8 cellular contexts compared by ENCODE assay signal in the genomic region with DNA sequence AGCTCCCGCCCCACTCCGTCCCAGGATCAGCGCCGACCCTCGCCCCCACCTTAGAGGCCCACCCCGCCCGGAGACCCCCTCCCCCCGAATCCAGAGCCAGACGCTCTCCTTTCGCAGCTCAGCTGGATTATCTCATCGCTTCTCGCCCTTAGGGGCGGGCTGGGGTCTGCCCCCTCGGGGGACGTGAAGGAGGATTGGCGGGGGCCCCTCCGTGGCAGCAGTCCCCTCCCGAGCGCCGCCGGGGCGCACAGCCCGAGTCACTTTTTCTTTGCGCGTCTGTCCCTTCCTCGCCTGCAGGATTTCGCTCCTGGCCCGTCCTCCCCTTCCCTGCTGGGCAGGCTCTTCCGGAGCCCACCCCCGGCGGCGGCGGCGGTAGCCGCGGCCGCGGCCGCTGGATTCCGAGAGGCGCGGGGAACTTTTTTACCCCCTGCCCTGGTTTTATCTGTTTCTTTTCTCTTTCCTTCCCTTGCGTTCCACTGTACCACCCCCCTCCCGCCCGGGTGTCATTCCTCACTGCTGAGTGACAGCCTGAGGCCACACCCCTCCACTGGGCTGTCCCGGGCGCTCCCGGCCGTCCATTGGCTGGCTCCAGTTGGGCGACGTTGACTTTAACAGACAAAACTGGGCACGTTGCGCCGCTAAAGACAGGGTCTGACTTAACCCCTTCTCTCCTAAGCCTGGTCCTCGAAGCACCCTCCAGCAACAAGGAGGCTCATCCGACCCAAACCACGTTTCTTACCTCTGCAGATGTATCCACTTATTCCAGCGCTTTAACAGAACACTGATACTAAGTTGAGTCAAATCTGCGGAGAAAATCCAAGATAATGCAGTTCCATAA. TPM values are rescaled to one million over a fixed set of nuclear protein-coding genes. Genes with fewer than 3 reads are reported as not detected.
DNase-seq lines count a peak whose midpoint lies in the region; ATAC-seq and TF ChIP-seq lines count a peak whose summit lies in the region.

No MANE protein-coding gene starts in this region.

- H3K4me3 ChIP-seq in adipocyte (ENCODE audit: low read length) (peak overlapping the region; percentile 86), left ventricle myocardium inferior (peak overlapping the region; percentile 72)

- H3K27me3 ChIP-seq in adipocyte (replicated peaks; ENCODE audit: control insufficient read depth, insufficient read depth, low read length) = peaks cover 71% of the 10 kb centered on the region
- H3K27me3 ChIP-seq in left ventricle myocardium inferior (ENCODE audit: low read depth) = peaks cover 100% of the 10 kb centered on the region

- ATAC-seq in GM19463 (IDR thresholded peaks at IDR 0.05; ENCODE audit: unreplicated experiment) = peak; percentile 49
- ATAC-seq in HG03565 (IDR thresholded peaks at IDR 0.05; ENCODE audit: unreplicated experiment) = peak; percentile 36

- intact Hi-C loops in left ventricle myocardium inferior (cut with micrococcal nuclease) (loop anchor here (5.0 kb wide), 1 partner anchor 692 kb away; no protein-coding TSS in a partner anchor), posterior vena cava (cut with DNase I) (loop anchor here (10.0 kb wide), 1 partner anchor 690 kb away; no protein-coding TSS in a partner anchor)

- DNase-seq in COR-L47 (lab: John Stamatoyannopoulos, UW) (peak; percentile 14), NCI-H774 (lab: John Stamatoyannopoulos, UW) (peak; percentile 74), adipocyte (ENCODE audit: low read depth) (peak; percentile 79), left ventricle myocardium inferior (peak; percentile 60), posterior vena cava (ENCODE audit: low spot score) (peak; percentile 90), GDM1 (lab: John Stamatoyannopoulos, UW) (no peak)

- H3K36me3 ChIP-seq in adipocyte (ENCODE audit: control insufficient read depth, insufficient read depth, low read length, severe bottlenecking) (no peaks in the 10 kb centered on the region), left ventricle myocardium inferior (no peaks in the 10 kb centered on the region)

- H3K4me1 ChIP-seq in adipocyte (ENCODE audit: control insufficient read depth, insufficient read depth, low read length) (peaks cover 14% of the 10 kb centered on the region), left ventricle myocardium inferior (peaks cover 72% of the 10 kb centered on the region)

- no peak overlapping the region for H3K27ac ChIP-seq in left ventricle myocardium inferior (replicated peaks)

- peak overlapping the region; percentile 77 for H3K9ac ChIP-seq in adipocyte (ENCODE audit: low read length)

- H3K9me3 ChIP-seq in adipocyte (ENCODE audit: control insufficient read depth, low read length) (peaks cover 2% of the 10 kb centered on the region), left ventricle myocardium inferior (replicated peaks) (no peaks in the 10 kb centered on the region)

- no peak for TF ChIP-seq CTCF in left ventricle myocardium inferior (IDR thresholded peaks at IDR 0.05; ENCODE audit: borderline replicate concordance)

RNA-seq across cellular contexts. Expression of a gene that starts 0.5 kb away (rescaled TPM):
- not detected for total RNA-seq in left ventricle myocardium inferior
- total RNA-seq in posterior vena cava = under 1 TPM in 1 of 2 donors, not detected in 1; 0.19 TPM
